ENCODE assay signal across 19 cellular contexts in the genomic region with DNA sequence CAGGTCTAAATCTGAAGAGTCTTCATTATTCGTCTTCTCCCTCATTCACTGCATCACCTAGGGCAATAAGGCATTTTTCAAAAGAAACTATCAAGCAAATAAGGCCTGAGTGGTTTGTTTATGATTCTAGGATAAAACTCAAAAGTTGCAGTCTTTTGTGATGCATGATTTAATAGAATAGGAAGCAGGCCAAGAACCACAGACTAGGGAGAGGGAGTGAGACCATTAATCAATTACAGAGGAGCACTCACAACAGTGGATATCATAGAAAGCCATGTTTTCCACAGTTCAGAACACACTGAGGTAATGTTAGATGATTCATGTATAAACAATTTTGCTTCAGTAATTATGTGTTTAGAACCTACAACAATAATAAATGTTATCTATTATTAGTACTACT.
DNase-seq lines count a peak whose midpoint lies in the region; ATAC-seq and TF ChIP-seq lines count a peak whose summit lies in the region.
"Had no signal": no experiment of that assay in that cellular context is flagged by ENCODE, and none has a peak within 500 bp of the region (broad histone marks: within the 10 kb centered on the region; RNA-seq: fewer than 3 reads in every experiment).

No MANE protein-coding gene starts in this region.

- H3K9me1 ChIP-seq in IMR-90 (ENCODE audit: insufficient read depth, low read length) = no peaks in the 10 kb centered on the region

- H3K4me3 Mint-ChIP-seq in endodermal cell = no peak overlapping the region
- H3K4me3 Mint-ChIP-seq: H9, memory B cell, neural crest cell had no signal

- H2BK120ac ChIP-seq in IMR-90 (ENCODE audit: low read depth, low read length) = no peak overlapping the region

- no peak overlapping the region for H3K56ac ChIP-seq in IMR-90 (ENCODE audit: extremely low read depth, insufficient read depth, low read length)

- CTCF ChIA-PET in IMR-90 (lab: Yijun Ruan, JAX) = interaction anchor here (1.3 kb wide), 1 partner anchor 15 kb away, joined by 3 read pairs; no protein-coding TSS in a partner anchor

- no peaks in the 10 kb centered on the region for H3K27me3 Mint-ChIP-seq in endodermal cell (ENCODE audit: insufficient read depth)
- H3K27me3 Mint-ChIP-seq: memory B cell had no signal

- H3K27me3 ChIP-seq in IMR-90 (ENCODE audit: control insufficient read depth, insufficient read depth, low read length) (no peaks in the 10 kb centered on the region), endodermal cell (ENCODE audit: control insufficient read depth, insufficient read depth, low read length, poor library complexity, severe bottlenecking) (no peaks in the 10 kb centered on the region)
- H3K27me3 ChIP-seq: gastrocnemius medialis, SJSA1, upper lobe of left lung had no signal

- no peak overlapping the region for H3K18ac ChIP-seq in IMR-90 (ENCODE audit: low read depth, low read length)

- no peak overlapping the region for H4K8ac ChIP-seq in IMR-90 (ENCODE audit: low read depth in 2 of 2, low read length in 2 of 2)

- BruUV-seq in IMR-90 (replicated peaks; lab: Mats Ljungman, UMichigan) = no TSS peak

- H2BK15ac ChIP-seq in IMR-90 (ENCODE audit: low read depth, low read length) = no peak overlapping the region

- no peak overlapping the region for H2AK9ac ChIP-seq in IMR-90 (replicated peaks; ENCODE audit: low read depth, low read length, poor library complexity)

- in situ Hi-C loops in IMR-90 (cut with MboI; ENCODE audit: low sequenced_read_pairs) = no loop called here

- H3K4me3 ChIP-seq in IMR-90 (ENCODE audit: insufficient read depth, low read depth, low read length) (no peak overlapping the region), cardiac fibroblast (replicated peaks in 1 of 2; ENCODE audit: low read depth in 2 of 2, low read length in 2 of 2) (no peak overlapping the region), endodermal cell (ENCODE audit: low read length) (no peak overlapping the region)
- H3K4me3 ChIP-seq: gastrocnemius medialis, SJSA1, upper lobe of left lung had no signal

- no peak for TF ChIP-seq POLR2A in IMR-90 (IDR thresholded peaks at IDR 0.05; ENCODE audit: low read depth, low read length)

- no peak overlapping the region for H3K4me2 ChIP-seq in IMR-90 (ENCODE audit: low read depth, low read length)

- TF ChIP-seq CTCF in IMR-90 (conservative IDR thresholded peaks at IDR 0.05; ENCODE audit: low read depth, low read length) = no peak
- TF ChIP-seq CTCF in cardiac fibroblast (IDR thresholded peaks at IDR 0.05; ENCODE audit: low read depth, low read length) = no peak
- TF ChIP-seq CTCF in endodermal cell (conservative IDR thresholded peaks at IDR 0.05) = no peak

- H4K20me1 ChIP-seq in IMR-90 (ENCODE audit: insufficient read depth, low read length) = no peaks in the 10 kb centered on the region

- DNase-seq in AG08395 (ENCODE audit: low spot score) (peak; percentile 9), IMR-90 (peak; percentile 61), cardiac fibroblast (ENCODE audit: low read depth in 2 of 2) (peak; percentile 26 to 46), left kidney (ENCODE audit: low read depth, low spot score) (peak; percentile 48), endodermal cell (no peak)
- DNase-seq in activated effector memory CD4-positive, alpha-beta T cell treated with Interleukin-2 at 50 U/mL for 16 hours = no peak
- DNase-seq: activated CD4-positive, alpha-beta T cell treated with anti-CD3 and anti-CD28 coated beads for 48 hours; activated naive CD4-positive, alpha-beta T cell treated with anti-CD3 and anti-CD28 coated beads, Interleukin-2, amount 50 U/mL, for 16 hours; gastrocnemius medialis; H9; retina; stimulated activated naive CD8-positive, alpha-beta T cell treated with anti-CD3 and anti-CD28 coated beads, Interleukin-15, Interleukin-2, amounts not matched to agents 100 U/mL and 50 U/mL, for 24 hours; T1000; upper lobe of left lung had no signal

- dilution Hi-C loops in IMR-90 (cut with HindIII; ENCODE audit: low sequenced_read_pairs, unreplicated experiment) = no loop called here

- H3K4me1 ChIP-seq in IMR-90 (ENCODE audit: control insufficient read depth, insufficient read depth, low read length) = no peaks in the 10 kb centered on the region; the same call in 1 of the 2 replicates
- no peaks in the 10 kb centered on the region for H3K4me1 ChIP-seq in endodermal cell (ENCODE audit: control insufficient read depth, insufficient read depth, low read length)
- H3K4me1 ChIP-seq: SJSA1, upper lobe of left lung had no signal

- H3K9ac ChIP-seq in IMR-90 (ENCODE audit: low read depth, low read length) (no peak overlapping the region), endodermal cell (ENCODE audit: extremely low read depth, low read length, poor library complexity, severe bottlenecking) (no peak overlapping the region)

- ATAC-seq in IMR-90 (ENCODE audit: low read depth) (peak; percentile 54), GM18502 (IDR thresholded peaks at IDR 0.05; ENCODE audit: poor library complexity, unreplicated experiment) (no peak), HG03439 (IDR thresholded peaks at IDR 0.05; ENCODE audit: unreplicated experiment) (no peak)
- ATAC-seq: gastrocnemius medialis; stimulated activated naive CD8-positive, alpha-beta T cell treated with anti-CD3 and anti-CD28 coated beads, Interleukin-15, Interleukin-2, amounts not matched to agents 100 U/mL and 50 U/mL, for 24 hours had no signal

- no peak overlapping the region for H2AFZ ChIP-seq in IMR-90 (replicated peaks; ENCODE audit: low read length, poor library complexity)

- no peaks in the 10 kb centered on the region for H3K9me3 ChIP-seq in IMR-90 (ENCODE audit: control insufficient read depth, insufficient read depth, low read length)
- H3K9me3 ChIP-seq in endodermal cell (ENCODE audit: control insufficient read depth, low read length) = no peaks in the 10 kb centered on the region
- H3K9me3 ChIP-seq: gastrocnemius medialis, SJSA1, upper lobe of left lung had no signal

- H2AK5ac ChIP-seq in IMR-90 (ENCODE audit: low read depth, low read length) = no peak overlapping the region

- H3K27ac ChIP-seq in IMR-90 (ENCODE audit: insufficient read depth, low read length) (no peak overlapping the region), endodermal cell (ENCODE audit: low read depth, low read length) (no peak overlapping the region)
- H3K27ac ChIP-seq: gastrocnemius medialis, SJSA1, upper lobe of left lung had no signal

- H2BK20ac ChIP-seq in IMR-90 (ENCODE audit: low read depth, low read length) = no peak overlapping the region

- POLR2A ChIA-PET in IMR-90 (lab: Charles Lee; ENCODE audit: unreplicated experiment) = no interaction called here

- H3K9me3 Mint-ChIP-seq in endodermal cell = no peaks in the 10 kb centered on the region
- H3K9me3 Mint-ChIP-seq: H9, neural crest cell had no signal

- no peak overlapping the region for H3K23ac ChIP-seq in IMR-90 (ENCODE audit: low read depth, low read length)

- H4K5ac ChIP-seq in IMR-90 (ENCODE audit: low read depth, low read length) = no peak overlapping the region

- H2BK5ac ChIP-seq in IMR-90 (ENCODE audit: low read depth, low read length, poor library complexity, severe bottlenecking) = no peak overlapping the region

- no peak overlapping the region for H3K14ac ChIP-seq in IMR-90 (replicated peaks; ENCODE audit: low read depth, low read length)

- H3K4ac ChIP-seq in IMR-90 (ENCODE audit: low read depth, low read length) = no peak overlapping the region

- no peaks in the 10 kb centered on the region for H3K36me3 Mint-ChIP-seq in endodermal cell (ENCODE audit: low read depth)
- H3K36me3 Mint-ChIP-seq: memory B cell had no signal

- TF ChIP-seq RAD21 in IMR-90 (IDR thresholded peaks at IDR 0.05; ENCODE audit: low read length) = no peak

- intact Hi-C loops in IMR-90 (cut with micrococcal nuclease) = loop anchor here (5.0 kb wide), 1 partner anchor 56 kb away; no protein-coding TSS in a partner anchor

- H4K91ac ChIP-seq in IMR-90 (ENCODE audit: insufficient read depth, low read depth, low read length) = no peak overlapping the region

- no CpG with 5 or more reads among the region's 1 CpG for WGBS in IMR-90 (ENCODE audit: extremely low coverage in 2 of 2, insufficient read length in 1 of 2), 2 experiments
- 96 to 100% methylated on average over 1 of the region's 1 CpG for WGBS in endodermal cell (ENCODE audit: insufficient coverage in 1 of 2, insufficient read length in 1 of 2), 2 experiments

- H3K27ac Mint-ChIP-seq in endodermal cell = no peak overlapping the region
- H3K27ac Mint-ChIP-seq: H9, memory B cell had no signal

- no peaks in the 10 kb centered on the region for H3K79me1 ChIP-seq in IMR-90 (ENCODE audit: low read depth in 1 of 2, low read length in 2 of 2)

- no peaks in the 10 kb centered on the region for H3K36me3 ChIP-seq in IMR-90 (ENCODE audit: control insufficient read depth, insufficient read depth, low read length)
- H3K36me3 ChIP-seq in endodermal cell (ENCODE audit: control insufficient read depth, insufficient read depth, low read length) = no peaks in the 10 kb centered on the region
- H3K36me3 ChIP-seq: gastrocnemius medialis, SJSA1, upper lobe of left lung had no signal

- H3K4me1 Mint-ChIP-seq in endodermal cell = peaks cover 6% of the 10 kb centered on the region
- H3K4me1 Mint-ChIP-seq: memory B cell had no signal

TF ChIP-seq in IMR-90, 13 proteins besides CTCF, POLR2A, EP300 and RAD21 (continues in another document):
- TF ChIP-seq BHLHE40 (IDR thresholded peaks at IDR 0.05; ENCODE audit: low read depth, low read length) (no peak), RCOR1 (IDR thresholded peaks at IDR 0.05; ENCODE audit: insufficient replicate concordance, low read length) (no peak), RFX5 (IDR thresholded peaks at IDR 0.05; ENCODE audit: low read depth, low read length) (no peak), MXI1 (IDR thresholded peaks at IDR 0.05; ENCODE audit: borderline replicate concordance, low read depth, low read length) (no peak), MAFK (IDR thresholded peaks at IDR 0.05; ENCODE audit: low read depth, low read length) (no peak), CEBPB (IDR thresholded peaks at IDR 0.05; ENCODE audit: low read depth, low read length) (no peak), FOS (IDR thresholded peaks at IDR 0.05; ENCODE audit: low read depth, low read length) (no peak), SMC3 (IDR thresholded peaks at IDR 0.05; ENCODE audit: low read depth, low read length) (no peak), MAZ (IDR thresholded peaks at IDR 0.05; ENCODE audit: borderline replicate concordance, low read depth, low read length) (no peak), CHD1 (IDR thresholded peaks at IDR 0.05; ENCODE audit: low read depth, low read length) (no peak), NFE2L2 (IDR thresholded peaks at IDR 0.05; ENCODE audit: low read depth, low read length) (no peak)
- TF ChIP-seq, protein P1, sequence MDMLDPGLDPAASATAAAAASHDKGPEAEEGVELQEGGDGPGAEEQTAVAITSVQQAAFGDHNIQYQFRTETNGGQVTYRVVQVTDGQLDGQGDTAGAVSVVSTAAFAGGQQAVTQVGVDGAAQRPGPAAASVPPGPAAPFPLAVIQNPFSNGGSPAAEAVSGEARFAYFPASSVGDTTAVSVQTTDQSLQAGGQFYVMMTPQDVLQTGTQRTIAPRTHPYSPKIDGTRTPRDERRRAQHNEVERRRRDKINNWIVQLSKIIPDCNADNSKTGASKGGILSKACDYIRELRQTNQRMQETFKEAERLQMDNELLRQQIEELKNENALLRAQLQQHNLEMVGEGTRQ (IDR thresholded peaks at IDR 0.05; ENCODE audit: low read depth, low read length) = no peak

Comparison
In these comparisons a context has a peak if more than half of its experiments do, and no peak if none do; other contexts are left out.
1. DNase-seq: peak in AG08395 (single experiment), IMR-90 (single experiment), cardiac fibroblast (2 of 2) and left kidney (single experiment); none in endodermal cell (single experiment) and activated effector memory CD4-positive, alpha-beta T cell treated with Interleukin-2 at 50 U/mL for 16 hours (single experiment).